In the genomic region with DNA sequence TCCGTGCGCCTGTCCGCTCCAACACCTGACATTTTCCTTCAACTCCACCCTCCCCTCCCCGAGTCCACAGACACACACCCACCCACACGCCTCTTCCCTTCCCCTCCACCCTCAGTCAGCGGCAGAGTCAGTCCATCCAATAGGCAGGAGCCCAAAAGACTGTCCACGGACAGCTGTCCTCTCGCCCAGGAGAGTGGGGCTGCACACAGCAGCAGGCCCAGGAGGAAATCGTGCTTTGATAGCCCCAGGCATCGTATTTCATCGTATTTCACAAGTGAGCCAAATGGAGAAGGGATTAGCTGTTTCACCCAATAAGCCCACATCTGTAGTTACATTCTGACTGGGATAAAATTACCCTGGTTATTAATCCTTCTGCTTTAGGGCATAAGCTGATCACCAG, we compare ENCODE assay signal across 8 cellular contexts.
DNase-seq lines count a peak whose midpoint lies in the region; ATAC-seq and TF ChIP-seq lines count a peak whose summit lies in the region.

No MANE protein-coding gene starts in this region.

- TF ChIP-seq CTCF in VCaP (conservative IDR thresholded peaks at IDR 0.05) (no peak), testis (IDR thresholded peaks at IDR 0.05) (no peak)

- H3K9me3 Mint-ChIP-seq in T-helper 2 cell treated with Interferon-gamma antibody and Interleukin-4, amounts not matched to agents 5 μg/mL and 100 μg/mL, for 36 hours, result no peaks in the 10 kb centered on the region

- H3K4me3 Mint-ChIP-seq in T-helper 2 cell treated with Interferon-gamma antibody and Interleukin-4, amounts not matched to agents 5 μg/mL and 100 μg/mL, for 36 hours, result peak overlapping the region; percentile 89

- WGBS in right cardiac atrium, result 58% methylated on average over 11 of the region's 11 CpGs
- 28 to 35% methylated on average over 11 of the region's 11 CpGs for WGBS in testis, 2 donors

- no peak for TF ChIP-seq POLR2A in testis (IDR thresholded peaks at IDR 0.05)

- H3K27ac ChIP-seq in VCaP (peak overlapping the region; percentile 57; the same call in 1 of the 2 replicates), right cardiac atrium (ENCODE audit: low read length) (peak overlapping the region; percentile 61), testis (peak overlapping the region; percentile 78 to 84)

- DNase-seq in T-helper 2 cell treated with Interferon-gamma antibody and Interleukin-4, amounts not matched to agents 5 μg/mL and 100 μg/mL, for 36 hours (ENCODE audit: low spot score), result no peak
- DNase-seq in T-helper 2 cell (no peak), right cardiac atrium (peak in 2 of 3 donors; percentile 63 to 67), testis (no peak), HK-2 (ENCODE audit: unreplicated experiment) (no peak), NCI-H345 treated with DMSO at 0.1 percent for 48 hours (lab: John Stamatoyannopoulos, UW; ENCODE audit: unreplicated experiment) (no peak)
- DNase-seq in activated effector memory CD4-positive, alpha-beta T cell treated with anti-CD3 and anti-CD28 coated beads, Interleukin-2, amount 50 U/mL, for 16 hours, result no peak

- H3K4me3 ChIP-seq in right cardiac atrium (ENCODE audit: low read length) (no peak overlapping the region), testis (peak overlapping the region; percentile 54 to 75)

- H3K9me3 ChIP-seq in right cardiac atrium (ENCODE audit: control insufficient read depth, low read length) (no peaks in the 10 kb centered on the region), testis (no peaks in the 10 kb centered on the region)

- H3K36me3 ChIP-seq in testis (ENCODE audit: low read depth, missing control alignments), result no peaks in the 10 kb centered on the region

- H3K27me3 Mint-ChIP-seq in T-helper 2 cell treated with Interferon-gamma antibody and Interleukin-4, amounts not matched to agents 5 μg/mL and 100 μg/mL, for 36 hours (ENCODE audit: low read depth), result no peaks in the 10 kb centered on the region

- ATAC-seq in right cardiac atrium, result peak; percentile 2 to 11

- H3K27me3 ChIP-seq in right cardiac atrium (ENCODE audit: control insufficient read depth, insufficient read depth) (no peaks in the 10 kb centered on the region), testis (no peaks in the 10 kb centered on the region)

- H3K36me3 Mint-ChIP-seq in T-helper 2 cell treated with Interferon-gamma antibody and Interleukin-4, amounts not matched to agents 5 μg/mL and 100 μg/mL, for 36 hours (ENCODE audit: low read depth), result no peaks in the 10 kb centered on the region

- H3K27ac Mint-ChIP-seq in T-helper 2 cell treated with Interferon-gamma antibody and Interleukin-4, amounts not matched to agents 5 μg/mL and 100 μg/mL, for 36 hours, result peak overlapping the region; percentile 14

- intact Hi-C loops in right cardiac atrium (cut with DNase I) (loop anchor here in 1 of 4 donors (10.0 kb wide), 1 partner anchor 151 kb away; no protein-coding TSS in a partner anchor), testis (cut with DNase I; ENCODE audit: low total_unique reads) (no loop called here)

- peaks cover 9% of the 10 kb centered on the region for H3K4me1 Mint-ChIP-seq in T-helper 2 cell treated with Interferon-gamma antibody and Interleukin-4, amounts not matched to agents 5 μg/mL and 100 μg/mL, for 36 hours (ENCODE audit: low read depth)

- H3K4me1 ChIP-seq in right cardiac atrium (ENCODE audit: control insufficient read depth, insufficient read depth, low read length) (no peaks in the 10 kb centered on the region), testis (peaks cover 6% of the 10 kb centered on the region)

Comparison
In these comparisons a context has a peak if more than half of its experiments do, and no peak if none do; other contexts are left out.
1. DNase-seq: peak in right cardiac atrium (2 of 3); none in T-helper 2 cell treated with Interferon-gamma antibody and Interleukin-4, amounts not matched to agents 5 μg/mL and 100 μg/mL, for 36 hours (single experiment), T-helper 2 cell (0 of 5), testis (single experiment), HK-2 (single experiment), activated effector memory CD4-positive, alpha-beta T cell treated with anti-CD3 and anti-CD28 coated beads, Interleukin-2, amount 50 U/mL, for 16 hours (single experiment) and NCI-H345 treated with DMSO at 0.1 percent for 48 hours (single experiment).
2. Peak in every context shown above with its lines, with median percentiles within 50 percentile points of each other: H3K27ac ChIP-seq.